In genomic region chr17:58789831-58790230, GRCh38 we compare ENCODE assay signal across 28 cellular contexts. TPM values are rescaled to one million over a fixed set of nuclear protein-coding genes. Genes with fewer than 3 reads are reported as not detected.
"Had no signal": no experiment of that assay in that cellular context is flagged by ENCODE, and none has a peak within 500 bp of the region (broad histone marks: within the 10 kb centered on the region; RNA-seq: fewer than 3 reads in every experiment).

No MANE protein-coding gene starts in this region.

- H3K36me3 ChIP-seq: adrenal gland, ascending aorta, brain microvascular endothelial cell, breast epithelium, cardiac muscle cell had no signal

- H3K4me1 ChIP-seq: ascending aorta, breast epithelium had no signal

- H3K27me3 ChIP-seq: adrenal gland, ascending aorta, body of pancreas, brain microvascular endothelial cell, breast epithelium, cardiac muscle cell had no signal

- H3K9me3 ChIP-seq: adrenal gland, ascending aorta, body of pancreas, breast epithelium had no signal

- H3K27ac ChIP-seq: adrenal gland, ascending aorta, body of pancreas, brain microvascular endothelial cell, breast epithelium, cardiac muscle cell had no signal

- DNase-seq: activated effector memory CD4-positive, alpha-beta T cell treated with anti-CD3 and anti-CD28 coated beads, Interleukin-2, amount 50 U/mL, for 16 hours; activated effector memory CD4-positive, alpha-beta T cell treated with Interleukin-2 at 50 U/mL for 16 hours; activated gamma-delta T cell; activated gamma-delta T cell treated with Interleukin-2 at 50 U/mL for 16 hours; activated naive CD4-positive, alpha-beta T cell; activated naive CD4-positive, alpha-beta T cell treated with anti-CD3 and anti-CD28 coated beads, Interleukin-2, amount 10 ng/mL, durations not matched to agents 7 days and 5 days; activated naive CD4-positive, alpha-beta T cell treated with anti-CD3 and anti-CD28 coated beads, Interleukin-2, amount 50 U/mL, for 16 hours; activated naive CD4-positive, alpha-beta T cell treated with Interleukin-2 at 50 U/mL for 16 hours; activated naive CD8-positive, alpha-beta T cell treated with anti-CD3 and anti-CD28 coated beads, Interleukin-2, amount 10 ng/mL, durations not matched to agents 7 days and 5 days; activated naive CD8-positive, alpha-beta T cell treated with anti-CD3 and anti-CD28 coated beads, Interleukin-2, amount 50 U/mL, for 24 hours; activated T-cell treated with anti-CD3 and anti-CD28 coated beads, Interleukin-2, amount 50 U/mL, for 4 hours; activated T-cell treated with anti-CD3 and anti-CD28 coated beads, Interleukin-2, amount 50 U/mL, for 48 hours; adrenal gland; amniotic stem cell; amygdala; anterior cingulate cortex; aorta; body of pancreas; brain microvascular endothelial cell; caudate nucleus; central memory CD4-positive, alpha-beta T cell; cerebellar nuclear complex had no signal

- H3K4me3 ChIP-seq: adrenal gland, ascending aorta, body of pancreas, breast epithelium, cardiac muscle cell had no signal

- FAIRE-seq: astrocyte, bronchial epithelial cell, colon had no signal

RNA-seq across cellular contexts. Expression of gene PPM1E, which starts 34.2 kb away (rescaled TPM):
- polyA plus RNA-seq: aorta, cardiac muscle cell had no signal
